Comparison of ENCODE assay signal across 10 cellular contexts in genomic region chr2:55839182-55839819, GRCh38.
DNase-seq lines count a peak whose midpoint lies in the region; ATAC-seq, FAIRE-seq and TF ChIP-seq lines count a peak whose summit lies in the region.
"Had no signal": no experiment of that assay in that cellular context is flagged by ENCODE, and none has a peak within 500 bp of the region (broad histone marks: within the 10 kb centered on the region; RNA-seq: fewer than 3 reads in every experiment).

No MANE protein-coding gene starts in this region.

- H3K4me1 Mint-ChIP-seq in natural killer cell = no peaks in the 10 kb centered on the region

- no peaks in the 10 kb centered on the region for H3K36me3 ChIP-seq in iPS-18a (ENCODE audit: control insufficient read depth, low read depth, low read length)

- no peak for TF ChIP-seq CTCF in natural killer cell (IDR thresholded peaks at IDR 0.05)

- no peaks in the 10 kb centered on the region for H3K9me3 ChIP-seq in iPS-18a (ENCODE audit: control insufficient read depth, low read depth, low read length)

- no peak overlapping the region for H3K27ac ChIP-seq in iPS-18a (ENCODE audit: low read length)

- intact Hi-C loops in natural killer cell (cut with micrococcal nuclease) = no loop called here

- H3K4me3 ChIP-seq in iPS-18a (ENCODE audit: low read length) = peak overlapping the region; percentile 16

- ATAC-seq in natural killer cell (no peak), GM21723 (IDR thresholded peaks at IDR 0.05; ENCODE audit: unreplicated experiment) (no peak)

- no peak overlapping the region for H3K4me3 Mint-ChIP-seq in natural killer cell

- no peaks in the 10 kb centered on the region for H3K27me3 Mint-ChIP-seq in natural killer cell (ENCODE audit: low read depth in 2 of 2)

- H3K9ac ChIP-seq in iPS-18a (ENCODE audit: low read length) = no peak overlapping the region

- peaks cover 4 to 7% of the 10 kb centered on the region in 2 donors for H3K9me3 Mint-ChIP-seq in natural killer cell

- FAIRE-seq in urothelium cell line (lab: Jason Lieb, UNC) = peak; percentile 23
- FAIRE-seq: A204.1 had no signal

- peak; percentile 31 for DNase-seq in DMS 273 (lab: John Stamatoyannopoulos, UW; ENCODE audit: unreplicated experiment)
- DNase-seq in DMS 273 treated with DMSO at 0.1 percent for 48 hours (lab: John Stamatoyannopoulos, UW) = no peak
- DNase-seq in SHP77 (lab: John Stamatoyannopoulos, UW) = peak; percentile 96 to 98
- peak; percentile 65 for DNase-seq in urothelium cell line (ENCODE audit: low spot score)
- DNase-seq in natural killer cell = no peak
- DNase-seq in effector CD8-positive, alpha-beta T cell (lab: John Stamatoyannopoulos, UW) = no peak
- DNase-seq: stimulated activated naive CD4-positive, alpha-beta T cell had no signal

- no peak overlapping the region for H3K27ac Mint-ChIP-seq in natural killer cell

- H3K4me1 ChIP-seq in iPS-18a (ENCODE audit: control insufficient read depth, low read depth, low read length) = peaks cover 21% of the 10 kb centered on the region

- no peaks in the 10 kb centered on the region for H3K36me3 Mint-ChIP-seq in natural killer cell

- no peaks in the 10 kb centered on the region for H3K27me3 ChIP-seq in iPS-18a (ENCODE audit: control insufficient read depth, insufficient read depth, low read length)

Comparison
In these comparisons a context has a peak if more than half of its experiments do, and no peak if none do; other contexts are left out.
1. DNase-seq: peak in DMS 273 (single experiment), SHP77 (2 of 2) and urothelium cell line (single experiment); none in DMS 273 treated with DMSO at 0.1 percent for 48 hours (single experiment), natural killer cell (single experiment) and effector CD8-positive, alpha-beta T cell (single experiment).